ENCODE assay signal across 12 cellular contexts in the genomic region with DNA sequence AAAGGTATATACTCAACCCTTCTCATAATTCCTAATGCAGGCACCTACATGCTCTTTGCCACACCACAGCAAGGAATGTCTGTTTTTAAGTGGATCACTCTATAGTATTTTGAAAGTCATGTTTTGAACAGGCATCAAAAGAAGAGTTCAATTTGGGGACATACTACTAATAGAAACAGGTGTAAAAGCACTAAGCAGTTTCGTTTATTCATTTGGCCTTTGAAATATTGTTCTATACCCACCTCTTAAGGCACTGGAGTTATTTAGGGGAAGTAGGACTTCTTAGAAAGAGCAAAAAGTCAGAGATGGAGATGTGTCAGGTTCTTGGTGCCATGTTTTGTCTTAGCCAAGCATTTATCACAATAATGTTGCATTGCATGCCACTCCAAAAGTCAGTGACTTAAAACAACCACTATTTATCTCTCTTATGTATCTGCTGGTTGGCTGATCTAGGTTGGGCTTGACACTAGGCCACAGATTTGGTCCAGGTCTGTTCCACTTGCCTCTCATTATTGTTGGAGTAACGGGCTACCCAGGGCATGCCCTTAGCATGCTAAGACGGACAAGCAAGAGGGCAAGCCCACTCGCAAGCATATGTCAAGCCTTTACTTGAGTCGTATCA.
A peak's percentile ranks its signal among the peaks of the same experiment; 100 is the strongest.
DNase-seq lines count a peak whose midpoint lies in the region; ATAC-seq lines count a peak whose summit lies in the region.
"Had no signal": no experiment of that assay in that cellular context is flagged by ENCODE, and none has a peak within 500 bp of the region (broad histone marks: within the 10 kb centered on the region; RNA-seq: fewer than 3 reads in every experiment).

No MANE protein-coding gene starts in this region.

- H3K27me3 Mint-ChIP-seq in activated naive CD8-positive, alpha-beta T cell treated with anti-CD3 and anti-CD28 coated beads, Interleukin-2, amount 50 U/mL, for 24 hours: no peaks in the 10 kb centered on the region

- no peak overlapping the region for H3K4me3 Mint-ChIP-seq in activated naive CD8-positive, alpha-beta T cell treated with anti-CD3 and anti-CD28 coated beads, Interleukin-2, amount 50 U/mL, for 24 hours
- H3K4me3 Mint-ChIP-seq: activated naive CD4-positive, alpha-beta T cell treated with anti-CD3 and anti-CD28 coated beads for 36 hours; endodermal cell had no signal

- H3K9ac ChIP-seq in stomach smooth muscle (ENCODE audit: low read length in 2 of 2): no peak overlapping the region

- intact Hi-C loops in cardiac septum (cut with DNase I): no loop called here

- peak; percentile 41 for ATAC-seq in GM19023 (IDR thresholded peaks at IDR 0.05; ENCODE audit: unreplicated experiment)
- ATAC-seq in HG02610 (IDR thresholded peaks at IDR 0.05; ENCODE audit: unreplicated experiment): peak; percentile 54
- peak; percentile 44 for ATAC-seq in HG03469 (IDR thresholded peaks at IDR 0.05; ENCODE audit: unreplicated experiment)
- ATAC-seq in activated naive CD8-positive, alpha-beta T cell treated with anti-CD3 and anti-CD28 coated beads, Interleukin-2, amount 50 U/mL, for 24 hours: no peak

- H3K36me3 ChIP-seq in stomach smooth muscle (ENCODE audit: control insufficient read depth in 2 of 2, insufficient read depth in 2 of 2, low read length in 2 of 2): peaks cover 42 to 45% of the 10 kb centered on the region in 2 donors

- H3K4me3 ChIP-seq in stomach smooth muscle (ENCODE audit: low read length in 2 of 2): no peak overlapping the region

- H3K4me1 Mint-ChIP-seq in activated naive CD8-positive, alpha-beta T cell treated with anti-CD3 and anti-CD28 coated beads, Interleukin-2, amount 50 U/mL, for 24 hours: peaks cover 43% of the 10 kb centered on the region

- H3K27me3 ChIP-seq in stomach smooth muscle (ENCODE audit: control insufficient read depth in 1 of 2, insufficient read depth in 2 of 2, low read length in 2 of 2): no peaks in the 10 kb centered on the region

- no peaks in the 10 kb centered on the region for H3K9me3 ChIP-seq in stomach smooth muscle (ENCODE audit: control insufficient read depth in 2 of 2, low read length in 2 of 2)

- H3K27ac Mint-ChIP-seq in activated naive CD8-positive, alpha-beta T cell treated with anti-CD3 and anti-CD28 coated beads, Interleukin-2, amount 50 U/mL, for 24 hours: no peak overlapping the region
- H3K27ac Mint-ChIP-seq: activated naive CD4-positive, alpha-beta T cell treated with anti-CD3 and anti-CD28 coated beads for 36 hours; endodermal cell had no signal

- H3K36me3 Mint-ChIP-seq in activated naive CD8-positive, alpha-beta T cell treated with anti-CD3 and anti-CD28 coated beads, Interleukin-2, amount 50 U/mL, for 24 hours (ENCODE audit: low read depth): peaks cover 1% of the 10 kb centered on the region

- no peaks in the 10 kb centered on the region for H3K9me3 Mint-ChIP-seq in activated naive CD8-positive, alpha-beta T cell treated with anti-CD3 and anti-CD28 coated beads, Interleukin-2, amount 50 U/mL, for 24 hours
- H3K9me3 Mint-ChIP-seq: activated naive CD4-positive, alpha-beta T cell treated with anti-CD3 and anti-CD28 coated beads for 36 hours; endodermal cell had no signal

- peaks cover 9% of the 10 kb centered on the region for H3K4me1 ChIP-seq in stomach smooth muscle (ENCODE audit: control insufficient read depth, insufficient read depth, low read length)

- no peak for DNase-seq in activated naive CD8-positive, alpha-beta T cell treated with anti-CD3 and anti-CD28 coated beads, Interleukin-2, amount 50 U/mL, for 24 hours
- no peak for DNase-seq in cardiac septum (ENCODE audit: low spot score)
- DNase-seq in effector CD8-positive, alpha-beta T cell (lab: John Stamatoyannopoulos, UW): no peak
- DNase-seq: activated CD4-positive, CD25-positive, alpha-beta regulatory T cell treated with anti-CD3 and anti-CD28 coated beads, Interleukin-2, amount 50 U/mL, for 72 hours; activated naive CD4-positive, alpha-beta T cell treated with anti-CD3 and anti-CD28 coated beads for 36 hours; EL; endodermal cell; NCI-H1694 had no signal

- peak overlapping the region; percentile 2 for H3K27ac ChIP-seq in stomach smooth muscle (ENCODE audit: low read length)
